Comparison of ENCODE assay signal across 11 cellular contexts in the genomic region with DNA sequence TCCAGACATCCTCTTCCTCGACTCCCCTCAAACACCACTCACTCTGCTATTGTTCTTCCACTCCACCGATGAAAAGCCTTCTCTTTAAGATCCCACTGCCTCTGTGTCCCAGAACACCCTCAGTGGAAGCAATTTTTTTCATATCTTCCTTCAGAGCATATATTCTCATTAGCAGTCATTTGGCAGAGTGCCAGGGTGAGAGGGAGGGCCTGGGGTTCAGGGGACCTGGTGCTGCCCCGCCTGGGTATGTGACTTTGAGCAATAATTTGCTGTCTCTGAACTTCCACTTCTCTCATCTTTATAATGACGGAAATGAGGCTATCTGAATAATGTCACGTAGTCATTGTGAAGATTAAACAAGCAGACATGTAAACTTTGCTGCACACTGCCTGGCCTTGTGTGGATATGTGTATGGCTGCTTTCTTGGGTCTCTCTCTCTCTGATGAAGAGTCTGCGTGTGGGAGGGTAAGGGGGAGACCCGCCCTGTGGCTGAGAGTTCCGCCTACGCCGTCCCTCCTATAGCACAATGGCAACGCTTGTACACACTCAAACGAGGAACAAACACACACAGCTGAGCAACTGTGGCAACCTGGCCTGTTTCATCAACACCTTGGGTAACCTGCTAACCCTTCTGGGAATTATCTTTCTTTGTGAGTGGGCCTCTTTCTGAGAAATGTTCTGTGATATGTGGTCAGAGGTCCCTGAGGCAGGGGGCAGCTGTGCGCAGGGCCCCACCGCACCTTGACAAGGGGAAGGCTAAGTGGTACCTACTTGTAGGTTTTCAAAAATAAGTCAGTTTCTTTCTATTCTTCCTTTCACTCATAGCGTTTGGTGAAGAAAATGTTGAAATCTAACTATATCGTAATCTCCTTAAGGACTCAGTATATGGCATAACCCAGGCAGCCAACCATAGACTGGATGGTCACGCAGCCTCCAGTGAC.
DNase-seq lines count a peak whose midpoint lies in the region; ATAC-seq and TF ChIP-seq lines count a peak whose summit lies in the region.
"Had no signal": no experiment of that assay in that cellular context is flagged by ENCODE, and none has a peak within 500 bp of the region (broad histone marks: within the 10 kb centered on the region; RNA-seq: fewer than 3 reads in every experiment).

No MANE protein-coding gene starts in this region.

- peak overlapping the region; percentile 90 for H3K27ac ChIP-seq in neutrophil

- peak overlapping the region in 1 of 2 experiments; percentile 26 for H3K4me3 ChIP-seq in neutrophil (ENCODE audit: low read depth in 1 of 2, low read length in 1 of 2)

- H3K9me3 ChIP-seq in neutrophil, result no peaks in the 10 kb centered on the region

- peak overlapping the region; percentile 76 for H3K27ac Mint-ChIP-seq in stimulated activated naive CD8-positive, alpha-beta T cell treated with anti-CD3 and anti-CD28 coated beads, Interleukin-15, Interleukin-2, amounts not matched to agents 100 ng/mL and 50 ng/mL, for 24 hours

- peaks cover 9% of the 10 kb centered on the region for H3K27me3 ChIP-seq in neutrophil

- H3K4me1 ChIP-seq in neutrophil (ENCODE audit: control insufficient read depth in 1 of 2, insufficient read depth in 1 of 2, low read depth in 1 of 2, low read length in 1 of 2), result peaks cover 39 to 49% of the 10 kb centered on the region in 2 experiments

- no peaks in the 10 kb centered on the region for H3K36me3 ChIP-seq in neutrophil

- peaks cover 8% of the 10 kb centered on the region for H3K9me3 Mint-ChIP-seq in stimulated activated naive CD8-positive, alpha-beta T cell treated with anti-CD3 and anti-CD28 coated beads, Interleukin-15, Interleukin-2, amounts not matched to agents 100 ng/mL and 50 ng/mL, for 24 hours

- peak overlapping the region; percentile 8 for H3K4me3 Mint-ChIP-seq in stimulated activated naive CD8-positive, alpha-beta T cell treated with anti-CD3 and anti-CD28 coated beads, Interleukin-15, Interleukin-2, amounts not matched to agents 100 ng/mL and 50 ng/mL, for 24 hours

- peak; percentile 83 for DNase-seq in NK-92 treated with Interleukin-12 subunit alpha and Interleukin-12 subunit beta, amount 100 ng/mL, for 24 hours (lab: John Stamatoyannopoulos, UW)
- DNase-seq in NK-92 (lab: John Stamatoyannopoulos, UW; ENCODE audit: unreplicated experiment) (no peak), activated T-helper 1 cell treated with Interleukin-2 at 50 U/mL for 16 hours (ENCODE audit: low read depth) (peak; percentile 15), GF-D8 (lab: John Stamatoyannopoulos, UW) (no peak), NOMO-1 treated with DMSO at 0.1 percent for 48 hours (lab: John Stamatoyannopoulos, UW; ENCODE audit: unreplicated experiment) (no peak)
- DNase-seq: NCI-H187 treated with DMSO at 0.1 percent for 48 hours, occipital lobe, T1000 had no signal

- no peak for ATAC-seq in HG03442 (IDR thresholded peaks at IDR 0.05; ENCODE audit: unreplicated experiment)

- no peak for TF ChIP-seq CTCF in neutrophil (IDR thresholded peaks at IDR 0.05)

- peaks cover 44% of the 10 kb centered on the region for H3K4me1 Mint-ChIP-seq in stimulated activated naive CD8-positive, alpha-beta T cell treated with anti-CD3 and anti-CD28 coated beads, Interleukin-15, Interleukin-2, amounts not matched to agents 100 ng/mL and 50 ng/mL, for 24 hours (ENCODE audit: low read depth)

- no peaks in the 10 kb centered on the region for H3K27me3 Mint-ChIP-seq in stimulated activated naive CD8-positive, alpha-beta T cell treated with anti-CD3 and anti-CD28 coated beads, Interleukin-15, Interleukin-2, amounts not matched to agents 100 ng/mL and 50 ng/mL, for 24 hours

- no peaks in the 10 kb centered on the region for H3K36me3 Mint-ChIP-seq in stimulated activated naive CD8-positive, alpha-beta T cell treated with anti-CD3 and anti-CD28 coated beads, Interleukin-15, Interleukin-2, amounts not matched to agents 100 ng/mL and 50 ng/mL, for 24 hours (ENCODE audit: low read depth)

Comparison
In these comparisons a context has a peak if more than half of its experiments do, and no peak if none do; other contexts are left out.
1. DNase-seq: peak in NK-92 treated with Interleukin-12 subunit alpha and Interleukin-12 subunit beta, amount 100 ng/mL, for 24 hours (single experiment) and activated T-helper 1 cell treated with Interleukin-2 at 50 U/mL for 16 hours (single experiment); none in NK-92 (single experiment), GF-D8 (single experiment) and NOMO-1 treated with DMSO at 0.1 percent for 48 hours (single experiment).